In genomic region chr5:156920042-156920860, GRCh38 we compare ENCODE assay signal across 9 cellular contexts. TPM values are rescaled to one million over a fixed set of nuclear protein-coding genes. Genes with fewer than 3 reads are reported as not detected.
DNase-seq lines count a peak whose midpoint lies in the region; ATAC-seq and TF ChIP-seq lines count a peak whose summit lies in the region.
"Had no signal": no experiment of that assay in that cellular context is flagged by ENCODE, and none has a peak within 500 bp of the region (broad histone marks: within the 10 kb centered on the region; RNA-seq: fewer than 3 reads in every experiment).

No MANE protein-coding gene starts in this region.

- ATAC-seq in GM18868 (IDR thresholded peaks at IDR 0.05; ENCODE audit: unreplicated experiment) (peak; percentile 51), HG02884 (IDR thresholded peaks at IDR 0.05; ENCODE audit: unreplicated experiment) (peak; percentile 39), upper lobe of right lung (no peak)

- H2AFZ ChIP-seq in trophoblast cell (ENCODE audit: insufficient read depth, low read length, poor library complexity), result no peak overlapping the region

- H3K4me3 ChIP-seq in trophoblast cell (ENCODE audit: low read depth, low read length), result no peak overlapping the region
- H3K4me3 ChIP-seq in upper lobe of right lung, result no peak overlapping the region

- intact Hi-C loops in upper lobe of right lung (cut with DNase I), result no loop called here

- H3K27me3 ChIP-seq in trophoblast cell (ENCODE audit: insufficient read depth, low read length), result no peaks in the 10 kb centered on the region
- H3K27me3 ChIP-seq in upper lobe of right lung, result no peaks in the 10 kb centered on the region

- peak; percentile 10 to 15 for DNase-seq in activated CD4-positive, alpha-beta T cell treated with anti-CD3 and anti-CD28 coated beads for 4 hours
- DNase-seq in trophoblast cell (peak; percentile 1 to 73), upper lobe of right lung (no peak), NCI-H82 treated with DMSO at 0.1 percent for 48 hours (lab: John Stamatoyannopoulos, UW; ENCODE audit: unreplicated experiment) (no peak), GM13977 (ENCODE audit: low spot score) (no peak), SW480 (ENCODE audit: low spot score) (no peak)
- DNase-seq: IMR-90 had no signal

- H3K9ac ChIP-seq in trophoblast cell (ENCODE audit: low read length), result no peak overlapping the region

- H3K14ac ChIP-seq in trophoblast cell (ENCODE audit: low read length), result no peak overlapping the region

- no peak overlapping the region for H2BK120ac ChIP-seq in trophoblast cell (ENCODE audit: insufficient read depth, low read length, poor library complexity)

- in situ Hi-C loops in GM13977 (cut with MboI; ENCODE audit: low pct_unique_long_range_greater_than_20kb, low sequenced_read_pairs, unreplicated experiment), result no loop called here

- no peak overlapping the region for H4K8ac ChIP-seq in trophoblast cell (ENCODE audit: low read depth, low read length)

- no peaks in the 10 kb centered on the region for H3K79me1 ChIP-seq in trophoblast cell (ENCODE audit: low read length)

- no peak overlapping the region for H4K91ac ChIP-seq in trophoblast cell (ENCODE audit: low read depth, low read length)

- no peak overlapping the region for H3K23ac ChIP-seq in trophoblast cell (ENCODE audit: low read length)

- H3K4me2 ChIP-seq in trophoblast cell (ENCODE audit: low read length), result no peak overlapping the region

- H2AK5ac ChIP-seq in trophoblast cell (ENCODE audit: low read length), result no peak overlapping the region

- H3K9me3 ChIP-seq in trophoblast cell (ENCODE audit: insufficient read depth, low read depth, low read length), result no peaks in the 10 kb centered on the region
- no peaks in the 10 kb centered on the region for H3K9me3 ChIP-seq in upper lobe of right lung

- H3K79me2 ChIP-seq in trophoblast cell (ENCODE audit: control insufficient read depth, insufficient read depth, low read length, poor library complexity), result no peaks in the 10 kb centered on the region

- no peak overlapping the region for H3K4ac ChIP-seq in trophoblast cell (ENCODE audit: low read depth, low read length)

- H2BK5ac ChIP-seq in trophoblast cell (ENCODE audit: low read depth, low read length, poor library complexity), result no peak overlapping the region

- H3K4me1 ChIP-seq in trophoblast cell (ENCODE audit: control insufficient read depth in 1 of 2, insufficient read depth in 2 of 2, low read length in 2 of 2) (peaks cover 0 to 3% of the 10 kb centered on the region in 2 experiments), upper lobe of right lung (no peaks in the 10 kb centered on the region)

- no peak for TF ChIP-seq CTCF in upper lobe of right lung (IDR thresholded peaks at IDR 0.05)
- TF ChIP-seq CTCF in GM13977 (IDR thresholded peaks at IDR 0.05; ENCODE audit: extremely low read depth, insufficient read depth, missing control alignments), result no peak

- H2BK12ac ChIP-seq in trophoblast cell (ENCODE audit: low read length), result no peak overlapping the region

- no peak overlapping the region for H3K27ac ChIP-seq in trophoblast cell (ENCODE audit: low read depth, low read length)
- no peak overlapping the region for H3K27ac ChIP-seq in upper lobe of right lung

- H3K36me3 ChIP-seq in trophoblast cell (ENCODE audit: control insufficient read depth in 1 of 2, insufficient read depth in 2 of 2, low read length in 2 of 2), result no peaks in the 10 kb centered on the region
- H3K36me3 ChIP-seq in upper lobe of right lung, result no peaks in the 10 kb centered on the region

- no CpG with 5 or more reads among the region's 7 CpGs for WGBS in trophoblast cell (ENCODE audit: extremely low coverage, insufficient coverage, insufficient read length)

- H4K12ac ChIP-seq in trophoblast cell (ENCODE audit: low read depth, low read length), result no peak overlapping the region

- H3K18ac ChIP-seq in trophoblast cell (ENCODE audit: low read length), result no peak overlapping the region

RNA-seq across cellular contexts. Expression of gene TIMD4, which starts 42.8 kb away (rescaled TPM):
- polyA plus RNA-seq in trophoblast cell (2013), result 0.10 and 0.14 TPM in 2 replicates
- total RNA-seq in upper lobe of right lung, result not detected
- total RNA-seq: IMR-90 had no signal
- polyA plus RNA-seq: IMR-90 had no signal

Comparison
In these comparisons a context has a peak if more than half of its experiments do, and no peak if none do; other contexts are left out.
1. DNase-seq: peak in activated CD4-positive, alpha-beta T cell treated with anti-CD3 and anti-CD28 coated beads for 4 hours (2 of 2) and trophoblast cell (2 of 2); none in upper lobe of right lung (single experiment), NCI-H82 treated with DMSO at 0.1 percent for 48 hours (single experiment), GM13977 (single experiment) and SW480 (single experiment).